Comparison of ENCODE assay signal across 10 cellular contexts in genomic region chr10:77582710-77583115, GRCh38. TPM values are rescaled to one million over a fixed set of nuclear protein-coding genes. Genes with fewer than 3 reads are reported as not detected.
DNase-seq lines count a peak whose midpoint lies in the region; ATAC-seq and TF ChIP-seq lines count a peak whose summit lies in the region.
"Had no signal": no experiment of that assay in that cellular context is flagged by ENCODE, and none has a peak within 500 bp of the region (broad histone marks: within the 10 kb centered on the region; RNA-seq: fewer than 3 reads in every experiment).

No MANE protein-coding gene starts in this region.

- TF ChIP-seq CTCF in 22Rv1 (IDR thresholded peaks at IDR 0.05) (no peak), HCT116 (IDR thresholded peaks at IDR 0.05 in 2 of 3, conservative IDR thresholded peaks at IDR 0.05 in 1 of 3; ENCODE audit: borderline replicate concordance in 1 of 3, insufficient read depth in 1 of 3, low read depth in 2 of 3, low read length in 2 of 3) (no peak), fibroblast of villous mesenchyme (IDR thresholded peaks at IDR 0.05; ENCODE audit: insufficient read depth, low read depth, low read length) (no peak)

- TF ChIP-seq RAD21 in HCT116 (IDR thresholded peaks at IDR 0.05; ENCODE audit: low read depth): no peak

- no peaks in the 10 kb centered on the region for H3K9me3 ChIP-seq in HCT116 (ENCODE audit: control insufficient read depth in 1 of 2, insufficient read depth in 1 of 2, low read depth in 1 of 2, low read length in 2 of 2)
- H3K9me3 ChIP-seq: right lobe of liver, tibial nerve had no signal

- RAD21 ChIA-PET in HCT116 (lab: Charles Lee; ENCODE audit: low non-redundant PET in 1 of 2, low total read pairs in 2 of 2, uncharacterized antibody in 2 of 2, unreplicated experiment in 2 of 2): no interaction called here

- no peaks in the 10 kb centered on the region for H4K20me1 ChIP-seq in HCT116 (ENCODE audit: insufficient read depth)

- H3K9ac ChIP-seq in HCT116 (ENCODE audit: low read length): no peak overlapping the region

- H3K4me1 ChIP-seq in HCT116 (ENCODE audit: control insufficient read depth in 1 of 2, insufficient read depth in 2 of 2, low read length in 2 of 2): peaks cover 0 to 21% of the 10 kb centered on the region in 2 experiments; a peak in 2 of 4 replicates
- H3K4me1 ChIP-seq: tibial nerve had no signal

- CTCF ChIA-PET in HCT116 (lab: Charles Lee): no interaction called here

- peak; percentile 27 for TF ChIP-seq POLR2A in HCT116 (IDR thresholded peaks at IDR 0.05; ENCODE audit: borderline replicate concordance, extremely low read depth, insufficient read depth, insufficient read length)

- H3K4me2 ChIP-seq in HCT116 (ENCODE audit: low read length): peak overlapping the region; percentile 49

- H3K27ac ChIP-seq in 22Rv1 (peak overlapping the region; percentile 56), HCT116 (ENCODE audit: low read depth, low read length) (no peak overlapping the region)
- H3K27ac ChIP-seq: tibial nerve had no signal

- H3K36me3 ChIP-seq in HCT116 (ENCODE audit: control insufficient read depth in 1 of 2, insufficient read depth in 2 of 2, low read length in 2 of 2): no peaks in the 10 kb centered on the region
- H3K36me3 ChIP-seq: right lobe of liver, tibial nerve had no signal

- H3K9me2 ChIP-seq in HCT116 (ENCODE audit: insufficient read depth): no peaks in the 10 kb centered on the region

- POLR2A ChIA-PET in HCT116 (lab: Charles Lee): no interaction called here

- no peak for DNase-seq in HCT116 (ENCODE audit: low read depth, low spot score)
- DNase-seq in SK-MEL-5 (ENCODE audit: low read depth, low spot score): peak; percentile 13
- DNase-seq in fibroblast of villous mesenchyme (ENCODE audit: low read depth): peak; percentile 59
- DNase-seq in DMS114 treated with DMSO at 0.1 percent for 48 hours (lab: John Stamatoyannopoulos, UW; ENCODE audit: unreplicated experiment): no peak
- DNase-seq in SHP77 (lab: John Stamatoyannopoulos, UW): no peak
- no peak for DNase-seq in NCI-H1092 treated with DMSO at 0.1 percent for 48 hours (lab: John Stamatoyannopoulos, UW)

- no TSS peak for BruUV-seq in HCT116 (replicated peaks; lab: Mats Ljungman, UMichigan)

- H2AFZ ChIP-seq in HCT116 (ENCODE audit: low read depth, low read length, poor library complexity, severe bottlenecking): no peak overlapping the region

- in situ Hi-C loops in SK-MEL-5 (cut with HindIII; ENCODE audit: low pct_unique_long_range_greater_than_20kb, low sequenced_read_pairs): no loop called here

- no peaks in the 10 kb centered on the region for H3K79me2 ChIP-seq in HCT116 (ENCODE audit: insufficient read depth, low read length)

- intact Hi-C loops in HCT116 (cut with micrococcal nuclease): no loop called here

- ATAC-seq in HCT116 (peak; percentile 79), GM19023 (IDR thresholded peaks at IDR 0.05; ENCODE audit: unreplicated experiment) (no peak)

- H3K27me3 ChIP-seq in HCT116 (ENCODE audit: insufficient read depth, low read length): no peaks in the 10 kb centered on the region
- H3K27me3 ChIP-seq: right lobe of liver, tibial nerve had no signal

- H3K4me3 ChIP-seq in HCT116 (replicated peaks in 1 of 2; ENCODE audit: low read depth in 1 of 2, low read length in 2 of 2) (no peak overlapping the region), fibroblast of villous mesenchyme (ENCODE audit: low read depth, low read length) (no peak overlapping the region)
- H3K4me3 ChIP-seq: right lobe of liver, tibial nerve had no signal

TF ChIP-seq in HCT116, 20 proteins besides CTCF, POLR2A, EP300 and RAD21:
- TF ChIP-seq SP1 (IDR thresholded peaks at IDR 0.05; ENCODE audit: low read depth) (peak; percentile 50), EZH2phosphoT487 (IDR thresholded peaks at IDR 0.05; ENCODE audit: borderline replicate concordance) (no peak), ZBTB33 (IDR thresholded peaks at IDR 0.05; ENCODE audit: extremely low read depth, insufficient replicate concordance, low read length) (no peak), CBX3 (IDR thresholded peaks at IDR 0.05; ENCODE audit: low read depth) (peak; percentile 64), JUND (IDR thresholded peaks at IDR 0.05) (peak; percentile 43), FOSL1 (IDR thresholded peaks at IDR 0.05; ENCODE audit: low read depth) (peak; percentile 62), CEBPB (IDR thresholded peaks at IDR 0.05; ENCODE audit: low read depth) (no peak), ZNF274 (IDR thresholded peaks at IDR 0.05; ENCODE audit: low read depth, low read length) (no peak), ZFX (IDR thresholded peaks at IDR 0.05) (no peak), EGR1 (IDR thresholded peaks at IDR 0.05; ENCODE audit: low read depth) (no peak), ELF1 (IDR thresholded peaks at IDR 0.05; ENCODE audit: borderline replicate concordance, low read depth) (no peak)
TF ChIP-seq in HCT116: peak in this region for 4.

RNA-seq across cellular contexts. Expression of gene KCNMA1, which starts 54.9 kb away (rescaled TPM):
- total RNA-seq in HCT116 (2021; ENCODE audit: unreplicated experiment): 0.49 TPM
- not detected in 2 replicates for polyA plus RNA-seq in HCT116 (2012)
- total RNA-seq in SK-MEL-5 (2014; rRNA removed; shearing (Covaris generic)): not detected in 2 replicates
- polyA plus RNA-seq in SK-MEL-5 (2015; cell fraction: cytosol; rRNA removed): 0.13 TPM in 1 of 2 replicates, not detected in the other
- polyA plus RNA-seq in SK-MEL-5 (2015; cell fraction: nucleus; rRNA removed): 0.27 and 0.41 TPM in 2 replicates
- total RNA-seq in fibroblast of villous mesenchyme: 11.0 and 36.7 TPM in 2 replicates

Comparison
In these comparisons a context has a peak if more than half of its experiments do, and no peak if none do; other contexts are left out.
1. DNase-seq: peak in SK-MEL-5 (single experiment) and fibroblast of villous mesenchyme (single experiment); none in HCT116 (single experiment), DMS114 treated with DMSO at 0.1 percent for 48 hours (single experiment), SHP77 (0 of 2) and NCI-H1092 treated with DMSO at 0.1 percent for 48 hours (single experiment).